Comparison of ENCODE assay signal across 1 cellular context in genomic region chrX:19616959-19617358, GRCh38.
TF ChIP-seq lines count a peak whose summit lies in the region.

No MANE protein-coding gene starts in this region.

TF ChIP-seq in IMR-90, 13 proteins besides CTCF, POLR2A, EP300 and RAD21 (continued from another document):
- TF ChIP-seq ELK1 (IDR thresholded peaks at IDR 0.05; ENCODE audit: borderline replicate concordance, low read depth, low read length), result no peak
TF ChIP-seq in IMR-90: peak in this region for 0.
